Comparison of ENCODE assay signal across 1 cellular context in genomic region chr7:30751257-30751650, GRCh38.
TF ChIP-seq lines count a peak whose summit lies in the region.

No MANE protein-coding gene starts in this region.

TF ChIP-seq in WTC11, 78 proteins besides CTCF, POLR2A, EP300 and RAD21 (continued from another document):
- TF ChIP-seq PRDM15 (CRISPR knock-in tag; IDR thresholded peaks at IDR 0.05) (no peak), NR3C1 (CRISPR knock-in tag; conservative IDR thresholded peaks at IDR 0.05; ENCODE audit: low read depth) (no peak), ZNF281 (CRISPR knock-in tag; IDR thresholded peaks at IDR 0.05) (no peak), ZNF425 (CRISPR knock-in tag; conservative IDR thresholded peaks at IDR 0.05) (no peak), CDX4 (CRISPR knock-in tag; IDR thresholded peaks at IDR 0.05; ENCODE audit: borderline replicate concordance) (no peak), GTF2I (CRISPR knock-in tag; conservative IDR thresholded peaks at IDR 0.05) (no peak), MXD4 (CRISPR knock-in tag; IDR thresholded peaks at IDR 0.05; ENCODE audit: borderline replicate concordance) (no peak), FOXP4 (CRISPR knock-in tag; IDR thresholded peaks at IDR 0.05) (no peak)
